In the genomic region with DNA sequence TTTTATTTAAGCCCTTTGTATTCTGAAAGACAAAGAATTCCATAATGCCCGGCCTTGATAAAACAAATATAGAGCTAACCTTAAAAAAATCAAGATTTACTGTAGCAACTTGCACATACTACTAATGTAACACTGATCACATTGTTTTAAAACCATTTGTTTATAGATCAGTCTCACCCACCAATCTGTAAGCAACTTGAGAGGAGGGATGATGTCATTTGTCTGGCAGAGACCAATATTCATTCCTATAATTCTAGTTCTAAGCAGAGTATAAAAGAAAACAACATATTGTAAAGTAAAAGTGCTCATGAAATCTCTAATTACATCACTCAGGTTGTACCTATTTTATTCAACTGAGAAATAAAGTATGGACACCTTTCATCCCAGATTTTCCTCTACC, we compare ENCODE assay signal across 22 cellular contexts.
"Had no signal": no experiment of that assay in that cellular context is flagged by ENCODE, and none has a peak within 500 bp of the region (broad histone marks: within the 10 kb centered on the region; RNA-seq: fewer than 3 reads in every experiment).

No MANE protein-coding gene starts in this region.

- H3K4me3 Mint-ChIP-seq: IgD-negative memory B cell had no signal

- H3K9me3 ChIP-seq: SJSA1 had no signal

- DNase-seq: Kasumi-1, MM.1S, NCI-H1092 treated with DMSO at 0.1 percent for 48 hours, NCI-H1436, NCI-H187, NCI-H2029, NCI-H2081 treated with DMSO at 0.1 percent for 48 hours, NCI-H2171, NCI-H226, NCI-H446, NCI-H510A, NCI-H524 treated with DMSO at 0.1 percent for 48 hours, NCI-H69, NCI-H774, Right ventricle myocardium superior, RPMI8226, SIG-M5 had no signal

- H3K36me3 Mint-ChIP-seq: IgD-negative memory B cell had no signal

- H3K27ac ChIP-seq: KMS-11, SJSA1 had no signal

- H3K27me3 Mint-ChIP-seq: IgD-negative memory B cell had no signal

- H3K4me2 ChIP-seq: KMS-11 had no signal

- H3K4me3 ChIP-seq: K562, SJSA1, SK-N-MC had no signal

- H3K9ac ChIP-seq: KMS-11 had no signal

- H3K27ac Mint-ChIP-seq: IgD-negative memory B cell had no signal

- ATAC-seq: K562 had no signal

- H3K36me3 ChIP-seq: SJSA1 had no signal

- H3K4me1 ChIP-seq: SJSA1 had no signal
